ENCODE assay signal across 9 cellular contexts in genomic region chr10:79244068-79244442, GRCh38.
DNase-seq lines count a peak whose midpoint lies in the region; ATAC-seq and TF ChIP-seq lines count a peak whose summit lies in the region.
"Had no signal": no experiment of that assay in that cellular context is flagged by ENCODE, and none has a peak within 500 bp of the region (broad histone marks: within the 10 kb centered on the region; RNA-seq: fewer than 3 reads in every experiment).

No MANE protein-coding gene starts in this region.

- H3K4me3 ChIP-seq in brain microvascular endothelial cell (ENCODE audit: low read depth, low read length) (peak overlapping the region; percentile 51), neural cell (ENCODE audit: low read length) (peak overlapping the region; percentile 78), testis (peak overlapping the region in 1 of 2 donors; percentile 53)

- WGBS in testis, 2 donors: 45 to 52% methylated on average over 10 of the region's 10 CpGs

- peaks cover 39% of the 10 kb centered on the region for H3K4me1 ChIP-seq in testis

- H4K20me1 ChIP-seq in neural cell (ENCODE audit: insufficient read depth): peaks cover 41% of the 10 kb centered on the region

- TF ChIP-seq EP300 in neural cell (conservative IDR thresholded peaks at IDR 0.05; ENCODE audit: poor library complexity, severe bottlenecking): no peak

- H3K79me2 ChIP-seq in neural cell (replicated peaks; ENCODE audit: insufficient read depth, low read length): peaks cover 62% of the 10 kb centered on the region

- TF ChIP-seq CTCF in brain microvascular endothelial cell (IDR thresholded peaks at IDR 0.05; ENCODE audit: low read depth, low read length, missing control alignments): no peak
- no peak for TF ChIP-seq CTCF in neural cell (IDR thresholded peaks at IDR 0.05; ENCODE audit: poor library complexity, severe bottlenecking)
- no peak for TF ChIP-seq CTCF in testis (IDR thresholded peaks at IDR 0.05)

- peak overlapping the region; percentile 94 for H3K4me2 ChIP-seq in neural cell (ENCODE audit: low read length)

- H3K9me2 ChIP-seq in neural cell (ENCODE audit: insufficient read depth, low read length): no peaks in the 10 kb centered on the region

- H3F3A ChIP-seq in neural cell (ENCODE audit: insufficient read depth, low read length, poor library complexity, severe bottlenecking): peaks cover 4% of the 10 kb centered on the region

- intact Hi-C loops in testis (cut with DNase I; ENCODE audit: low total_unique reads): no loop called here

- H3K36me3 ChIP-seq in brain microvascular endothelial cell (replicated peaks) (no peaks in the 10 kb centered on the region), neural cell (ENCODE audit: insufficient read depth, low read length) (no peaks in the 10 kb centered on the region), testis (ENCODE audit: low read depth, missing control alignments) (no peaks in the 10 kb centered on the region)

- no peaks in the 10 kb centered on the region for H3K27me3 ChIP-seq in brain microvascular endothelial cell (replicated peaks)
- no peaks in the 10 kb centered on the region for H3K27me3 ChIP-seq in neural cell (ENCODE audit: insufficient read depth, low read depth, low read length)
- no peaks in the 10 kb centered on the region for H3K27me3 ChIP-seq in testis

- DNase-seq in ELF-1 (ENCODE audit: low read depth, low spot score) (peak; percentile 46), brain microvascular endothelial cell (no peak), MV-4-11 (lab: John Stamatoyannopoulos, UW) (no peak), NCI-H1048 (lab: John Stamatoyannopoulos, UW) (no peak), NCI-H510A treated with DMSO at 0.1 percent for 48 hours (lab: John Stamatoyannopoulos, UW) (no peak), testis (no peak)
- DNase-seq: kidney glomerular epithelial cell had no signal

- H3K27ac ChIP-seq in brain microvascular endothelial cell: no peak overlapping the region
- peak overlapping the region; percentile 90 for H3K27ac ChIP-seq in neural cell (ENCODE audit: low read length)
- H3K27ac ChIP-seq in testis: no peak overlapping the region

- in situ Hi-C loops in brain microvascular endothelial cell (cut with HindIII; ENCODE audit: low pct_ligation_motif_present, low sequenced_read_pairs): no loop called here

- TF ChIP-seq RAD21 in neural cell (conservative IDR thresholded peaks at IDR 0.05): no peak

- H3K9me3 ChIP-seq in neural cell (ENCODE audit: low read length): no peaks in the 10 kb centered on the region
- no peaks in the 10 kb centered on the region for H3K9me3 ChIP-seq in testis

- no peak overlapping the region for H2AFZ ChIP-seq in neural cell (ENCODE audit: low read depth, low read length)

- H3K9ac ChIP-seq in neural cell (ENCODE audit: low read length): peak overlapping the region; percentile 82

- peak; percentile 2 for ATAC-seq in HG02973 (IDR thresholded peaks at IDR 0.05; ENCODE audit: unreplicated experiment)

- TF ChIP-seq POLR2A in testis (IDR thresholded peaks at IDR 0.05): no peak

TF ChIP-seq in neural cell, 6 proteins besides CTCF, POLR2A, EP300 and RAD21:
- peak; percentile 3 for TF ChIP-seq MXI1 (conservative IDR thresholded peaks at IDR 0.05; ENCODE audit: poor library complexity, severe bottlenecking)
- TF ChIP-seq, protein P1, sequence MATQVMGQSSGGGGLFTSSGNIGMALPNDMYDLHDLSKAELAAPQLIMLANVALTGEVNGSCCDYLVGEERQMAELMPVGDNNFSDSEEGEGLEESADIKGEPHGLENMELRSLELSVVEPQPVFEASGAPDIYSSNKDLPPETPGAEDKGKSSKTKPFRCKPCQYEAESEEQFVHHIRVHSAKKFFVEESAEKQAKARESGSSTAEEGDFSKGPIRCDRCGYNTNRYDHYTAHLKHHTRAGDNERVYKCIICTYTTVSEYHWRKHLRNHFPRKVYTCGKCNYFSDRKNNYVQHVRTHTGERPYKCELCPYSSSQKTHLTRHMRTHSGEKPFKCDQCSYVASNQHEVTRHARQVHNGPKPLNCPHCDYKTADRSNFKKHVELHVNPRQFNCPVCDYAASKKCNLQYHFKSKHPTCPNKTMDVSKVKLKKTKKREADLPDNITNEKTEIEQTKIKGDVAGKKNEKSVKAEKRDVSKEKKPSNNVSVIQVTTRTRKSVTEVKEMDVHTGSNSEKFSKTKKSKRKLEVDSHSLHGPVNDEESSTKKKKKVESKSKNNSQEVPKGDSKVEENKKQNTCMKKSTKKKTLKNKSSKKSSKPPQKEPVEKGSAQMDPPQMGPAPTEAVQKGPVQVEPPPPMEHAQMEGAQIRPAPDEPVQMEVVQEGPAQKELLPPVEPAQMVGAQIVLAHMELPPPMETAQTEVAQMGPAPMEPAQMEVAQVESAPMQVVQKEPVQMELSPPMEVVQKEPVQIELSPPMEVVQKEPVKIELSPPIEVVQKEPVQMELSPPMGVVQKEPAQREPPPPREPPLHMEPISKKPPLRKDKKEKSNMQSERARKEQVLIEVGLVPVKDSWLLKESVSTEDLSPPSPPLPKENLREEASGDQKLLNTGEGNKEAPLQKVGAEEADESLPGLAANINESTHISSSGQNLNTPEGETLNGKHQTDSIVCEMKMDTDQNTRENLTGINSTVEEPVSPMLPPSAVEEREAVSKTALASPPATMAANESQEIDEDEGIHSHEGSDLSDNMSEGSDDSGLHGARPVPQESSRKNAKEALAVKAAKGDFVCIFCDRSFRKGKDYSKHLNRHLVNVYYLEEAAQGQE (IDR thresholded peaks at IDR 0.05; ENCODE audit: borderline replicate concordance): no peak
